In the genomic region with DNA sequence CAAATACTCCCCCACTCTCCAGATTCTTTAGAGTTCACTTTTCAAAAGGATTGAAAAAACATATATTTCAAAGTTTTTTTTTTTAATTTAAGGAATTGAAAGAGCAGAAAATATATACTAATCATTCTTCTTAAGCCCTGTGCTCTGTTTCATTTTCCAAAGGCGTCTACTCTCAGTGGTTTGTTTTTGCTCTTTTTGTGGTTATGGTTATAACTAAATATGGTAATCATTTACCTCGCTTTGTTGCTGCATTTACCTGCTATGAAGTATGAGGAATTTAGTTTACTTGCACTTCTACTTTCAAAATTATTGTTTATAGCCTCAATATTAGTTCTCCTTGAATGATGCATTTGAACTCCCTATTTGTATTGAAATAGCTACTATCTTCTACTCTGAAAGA, we compare ENCODE assay signal across 10 cellular contexts. TPM values are rescaled to one million over a fixed set of nuclear protein-coding genes. Genes with fewer than 3 reads are reported as not detected.
DNase-seq lines count a peak whose midpoint lies in the region; ATAC-seq and TF ChIP-seq lines count a peak whose summit lies in the region.
"Had no signal": no experiment of that assay in that cellular context is flagged by ENCODE, and none has a peak within 500 bp of the region (broad histone marks: within the 10 kb centered on the region; RNA-seq: fewer than 3 reads in every experiment).

No MANE protein-coding gene starts in this region.

- H3K36me3 Mint-ChIP-seq in activated CD8-positive, alpha-beta memory T cell treated with anti-CD3 and anti-CD28 coated beads, Interleukin-2, amount 10 ng/mL, durations not matched to agents 7 days and 5 days, result peaks cover 7% of the 10 kb centered on the region
- peaks cover 5 to 9% of the 10 kb centered on the region in 2 donors for H3K36me3 Mint-ChIP-seq in stimulated activated naive B cell treated with anti-CD40 and anti-IgM and Interleukin-4, amounts not matched to agents 10 μg/mL and 1 μg/mL and 100 μg/mL, for 72 hours

- CTCF ChIA-PET in activated CD8-positive, alpha-beta memory T cell treated with anti-CD3 and anti-CD28 coated beads, Interleukin-2, amount 10 ng/mL, durations not matched to agents 7 days and 5 days (lab: Charles Lee), result no interaction called here

- TF ChIP-seq CTCF in suprapubic skin (IDR thresholded peaks at IDR 0.05), result no peak

- peaks cover 8% of the 10 kb centered on the region for H3K9me3 Mint-ChIP-seq in activated CD8-positive, alpha-beta memory T cell treated with anti-CD3 and anti-CD28 coated beads, Interleukin-2, amount 10 ng/mL, durations not matched to agents 7 days and 5 days (ENCODE audit: low read depth)
- H3K9me3 Mint-ChIP-seq in stimulated activated naive B cell treated with anti-CD40 and anti-IgM and Interleukin-4, amounts not matched to agents 10 μg/mL and 1 μg/mL and 100 μg/mL, for 72 hours, result peaks cover 6 to 9% of the 10 kb centered on the region in 2 donors

- no peaks in the 10 kb centered on the region for H3K27me3 ChIP-seq in suprapubic skin

- TF ChIP-seq EP300 in suprapubic skin (IDR thresholded peaks at IDR 0.05), result no peak

- TF ChIP-seq POLR2A in suprapubic skin (IDR thresholded peaks at IDR 0.05), result no peak

- H3K4me1 Mint-ChIP-seq in activated CD8-positive, alpha-beta memory T cell treated with anti-CD3 and anti-CD28 coated beads, Interleukin-2, amount 10 ng/mL, durations not matched to agents 7 days and 5 days, result peaks cover 16% of the 10 kb centered on the region
- peaks cover 15 to 54% of the 10 kb centered on the region in 2 donors for H3K4me1 Mint-ChIP-seq in stimulated activated naive B cell treated with anti-CD40 and anti-IgM and Interleukin-4, amounts not matched to agents 10 μg/mL and 1 μg/mL and 100 μg/mL, for 72 hours

- peaks cover 7% of the 10 kb centered on the region for H3K27me3 Mint-ChIP-seq in activated CD8-positive, alpha-beta memory T cell treated with anti-CD3 and anti-CD28 coated beads, Interleukin-2, amount 10 ng/mL, durations not matched to agents 7 days and 5 days
- no peaks in the 10 kb centered on the region for H3K27me3 Mint-ChIP-seq in stimulated activated naive B cell treated with anti-CD40 and anti-IgM and Interleukin-4, amounts not matched to agents 10 μg/mL and 1 μg/mL and 100 μg/mL, for 72 hours

- peak overlapping the region; percentile 9 for H3K4me3 Mint-ChIP-seq in activated CD8-positive, alpha-beta memory T cell treated with anti-CD3 and anti-CD28 coated beads, Interleukin-2, amount 10 ng/mL, durations not matched to agents 7 days and 5 days
- H3K4me3 Mint-ChIP-seq in stimulated activated naive B cell treated with anti-CD40 and anti-IgM and Interleukin-4, amounts not matched to agents 10 μg/mL and 1 μg/mL and 100 μg/mL, for 72 hours, result peak overlapping the region in 1 of 2 donors; percentile 60

- peak; percentile 84 for ATAC-seq in activated CD8-positive, alpha-beta memory T cell treated with anti-CD3 and anti-CD28 coated beads, Interleukin-2, amount 10 ng/mL, durations not matched to agents 7 days and 5 days
- ATAC-seq in GM21825 (IDR thresholded peaks at IDR 0.05; ENCODE audit: unreplicated experiment), result peak; percentile 94
- peak; percentile 94 for ATAC-seq in HG03442 (IDR thresholded peaks at IDR 0.05; ENCODE audit: unreplicated experiment)
- peak; percentile 94 to 98 for ATAC-seq in stimulated activated naive B cell treated with anti-CD40 and anti-IgM and Interleukin-4, amounts not matched to agents 10 μg/mL and 1 μg/mL and 100 μg/mL, for 72 hours (replicated peaks)

- no peaks in the 10 kb centered on the region for H3K36me3 ChIP-seq in suprapubic skin
- H3K36me3 ChIP-seq: thoracic aorta had no signal

- no peak overlapping the region for H3K27ac Mint-ChIP-seq in activated CD8-positive, alpha-beta memory T cell treated with anti-CD3 and anti-CD28 coated beads, Interleukin-2, amount 10 ng/mL, durations not matched to agents 7 days and 5 days
- H3K27ac Mint-ChIP-seq in stimulated activated naive B cell treated with anti-CD40 and anti-IgM and Interleukin-4, amounts not matched to agents 10 μg/mL and 1 μg/mL and 100 μg/mL, for 72 hours, result peak overlapping the region; percentile 75

- H3K4me3 ChIP-seq in suprapubic skin, result no peak overlapping the region
- H3K4me3 ChIP-seq: thoracic aorta had no signal

- WGBS in suprapubic skin, result 31% methylated on average over 2 of the region's 2 CpGs

- H3K27ac ChIP-seq in suprapubic skin, result no peak overlapping the region
- H3K27ac ChIP-seq: thoracic aorta had no signal

- no peak for DNase-seq in activated CD8-positive, alpha-beta memory T cell treated with anti-CD3 and anti-CD28 coated beads, Interleukin-2, amount 10 ng/mL, durations not matched to agents 7 days and 5 days
- no peak for DNase-seq in activated CD8-positive, alpha-beta memory T cell treated with anti-CD3 and anti-CD28 coated beads, Interleukin-2, amount 50 U/mL, for 4 hours
- DNase-seq in stimulated activated naive B cell treated with anti-CD40 and anti-IgM and Interleukin-4, amounts not matched to agents 10 μg/mL and 1 μg/mL and 100 μg/mL, for 72 hours, result no peak
- no peak for DNase-seq in NCI-H2196 (lab: John Stamatoyannopoulos, UW; ENCODE audit: unreplicated experiment)
- DNase-seq in stimulated activated CD4-positive, alpha-beta T cell treated with anti-CD3 and anti-CD28 coated beads, Interleukin-4, amount 100 ng/mL, for 24 hours, result no peak
- DNase-seq in suprapubic skin (ENCODE audit: low spot score in 2 of 2), result no peak
- DNase-seq: Kasumi-1 had no signal

- no peaks in the 10 kb centered on the region for H3K4me1 ChIP-seq in suprapubic skin

- no peaks in the 10 kb centered on the region for H3K9me3 ChIP-seq in suprapubic skin
- H3K9me3 ChIP-seq: thoracic aorta had no signal

RNA-seq across cellular contexts. Expression of a gene that starts 55.9 kb away (rescaled TPM):
- under 1 TPM; 0.23 to 0.80 TPM for total RNA-seq in activated CD8-positive, alpha-beta memory T cell treated with anti-CD3 and anti-CD28 coated beads, Interleukin-2, amount 10 ng/mL, durations not matched to agents 7 days and 5 days
- 10 to 100 TPM in 2 of 4 donors, 1 to 10 TPM in 2; 3.6 to 20.8 (median 11.1) TPM for total RNA-seq in suprapubic skin
